In genomic region chr20:32481311-32482103, GRCh38 we compare ENCODE assay signal across 9 cellular contexts.
DNase-seq lines count a peak whose midpoint lies in the region; ATAC-seq and TF ChIP-seq lines count a peak whose summit lies in the region.
"Had no signal": no experiment of that assay in that cellular context is flagged by ENCODE, and none has a peak within 500 bp of the region (broad histone marks: within the 10 kb centered on the region; RNA-seq: fewer than 3 reads in every experiment).

No MANE protein-coding gene starts in this region.

- no peak for ATAC-seq in activated naive CD4-positive, alpha-beta T cell treated with anti-CD3 and anti-CD28 coated beads, Interleukin-2, amount 50 U/mL, for 72 hours

- peak overlapping the region; percentile 60 for H3K27ac ChIP-seq in ectodermal cell (ENCODE audit: insufficient read depth, low read depth, low read length, poor library complexity, severe bottlenecking)
- H3K27ac ChIP-seq in uterus: peak overlapping the region; percentile 76 to 78

- H3K9me3 ChIP-seq in ectodermal cell (ENCODE audit: control insufficient read depth, low read length): no peaks in the 10 kb centered on the region
- no peaks in the 10 kb centered on the region for H3K9me3 ChIP-seq in mucosa of stomach (ENCODE audit: control insufficient read depth, low read length)
- H3K9me3 ChIP-seq in uterus: no peaks in the 10 kb centered on the region

- H3K27me3 Mint-ChIP-seq in activated naive CD4-positive, alpha-beta T cell treated with anti-CD3 and anti-CD28 coated beads, Interleukin-2, amount 50 U/mL, for 24 hours: no peaks in the 10 kb centered on the region

- TF ChIP-seq POLR2A in uterus (IDR thresholded peaks at IDR 0.05): no peak

- H3K4me1 ChIP-seq in ectodermal cell (ENCODE audit: control insufficient read depth, insufficient read depth, low read length) (peaks cover 30% of the 10 kb centered on the region), mucosa of stomach (ENCODE audit: control insufficient read depth, insufficient read depth, low read length) (peaks cover 69% of the 10 kb centered on the region), uterus (peaks cover 3 to 5% of the 10 kb centered on the region in 2 donors)

- H3K4me1 Mint-ChIP-seq in activated naive CD4-positive, alpha-beta T cell treated with anti-CD3 and anti-CD28 coated beads, Interleukin-2, amount 50 U/mL, for 24 hours: peaks cover 68% of the 10 kb centered on the region

- WGBS in ectodermal cell, 2 experiments: 19 to 22% methylated on average over 11 to 12 of the region's 13 CpGs

- no peak for DNase-seq in activated naive CD4-positive, alpha-beta T cell treated with anti-CD3 and anti-CD28 coated beads, Interleukin-2, amount 50 U/mL, for 72 hours (ENCODE audit: low spot score in 2 of 2)
- DNase-seq in uterus (no peak), NCI-H2171 (lab: John Stamatoyannopoulos, UW) (no peak), NOMO-1 treated with dmso at 0.1 percent for 144 hours (lab: John Stamatoyannopoulos, UW; ENCODE audit: unreplicated experiment) (no peak)
- no peak for DNase-seq in activated effector memory CD4-positive, alpha-beta T cell treated with anti-CD3 and anti-CD28 coated beads, Interleukin-2, amount 50 U/mL, for 16 hours
- DNase-seq: activated CD8-positive, alpha-beta memory T cell treated with anti-CD3 and anti-CD28 coated beads, Interleukin-2, amount 50 U/mL, for 4 hours had no signal

- H3K9ac ChIP-seq in mucosa of stomach (ENCODE audit: low read length): peak overlapping the region; percentile 75

- intact Hi-C loops in uterus (cut with DNase I; ENCODE audit: low total_unique reads): no loop called here

- H3K36me3 Mint-ChIP-seq in activated naive CD4-positive, alpha-beta T cell treated with anti-CD3 and anti-CD28 coated beads, Interleukin-2, amount 50 U/mL, for 24 hours: peaks cover 1% of the 10 kb centered on the region
- no peaks in the 10 kb centered on the region for H3K36me3 Mint-ChIP-seq in activated naive CD4-positive, alpha-beta T cell treated with anti-CD3 and anti-CD28 coated beads, Interleukin-2, amount 50 U/mL, for 72 hours

- H3K4me3 ChIP-seq in ectodermal cell (ENCODE audit: insufficient read depth, low read depth, low read length) (peak overlapping the region; percentile 61), mucosa of stomach (ENCODE audit: low read length) (peak overlapping the region; percentile 50), uterus (no peak overlapping the region)

- H3K36me3 ChIP-seq in ectodermal cell (ENCODE audit: control insufficient read depth, insufficient read depth, low read length) (no peaks in the 10 kb centered on the region), mucosa of stomach (ENCODE audit: control insufficient read depth, insufficient read depth, low read length) (no peaks in the 10 kb centered on the region), uterus (no peaks in the 10 kb centered on the region)

- no peak overlapping the region for H3K27ac Mint-ChIP-seq in activated naive CD4-positive, alpha-beta T cell treated with anti-CD3 and anti-CD28 coated beads, Interleukin-2, amount 50 U/mL, for 24 hours
- no peak overlapping the region for H3K27ac Mint-ChIP-seq in activated naive CD4-positive, alpha-beta T cell treated with anti-CD3 and anti-CD28 coated beads, Interleukin-2, amount 50 U/mL, for 72 hours

- H3K27me3 ChIP-seq in ectodermal cell (ENCODE audit: control insufficient read depth, insufficient read depth, low read length, poor library complexity, severe bottlenecking) (no peaks in the 10 kb centered on the region), mucosa of stomach (ENCODE audit: control insufficient read depth, insufficient read depth, low read length) (no peaks in the 10 kb centered on the region), uterus (no peaks in the 10 kb centered on the region)

- H3K9me3 Mint-ChIP-seq in activated naive CD4-positive, alpha-beta T cell treated with anti-CD3 and anti-CD28 coated beads, Interleukin-2, amount 50 U/mL, for 24 hours: no peaks in the 10 kb centered on the region
- no peaks in the 10 kb centered on the region for H3K9me3 Mint-ChIP-seq in activated naive CD4-positive, alpha-beta T cell treated with anti-CD3 and anti-CD28 coated beads, Interleukin-2, amount 50 U/mL, for 72 hours

- no peak for TF ChIP-seq CTCF in uterus (IDR thresholded peaks at IDR 0.05)

- peak overlapping the region; percentile 70 for H3K4me3 Mint-ChIP-seq in activated naive CD4-positive, alpha-beta T cell treated with anti-CD3 and anti-CD28 coated beads, Interleukin-2, amount 50 U/mL, for 24 hours

Comparison
In these comparisons a context has a peak if more than half of its experiments do, and no peak if none do; other contexts are left out.
1. H3K4me3 ChIP-seq: peak in ectodermal cell (single experiment) and mucosa of stomach (single experiment); none in uterus (0 of 2).